20 cellular contexts compared by ENCODE assay signal in genomic region chr20:24737212-24737850, GRCh38.
"Had no signal": no experiment of that assay in that cellular context is flagged by ENCODE, and none has a peak within 500 bp of the region (broad histone marks: within the 10 kb centered on the region; RNA-seq: fewer than 3 reads in every experiment).

No MANE protein-coding gene starts in this region.

- H3K27me3 Mint-ChIP-seq: activated naive CD8-positive, alpha-beta T cell treated with anti-CD3 and anti-CD28 coated beads, Interleukin-2, amount 10 ng/mL, durations not matched to agents 7 days and 5 days had no signal

- H3K27me3 ChIP-seq: brain microvascular endothelial cell, esophagus squamous epithelium, spleen, uterus had no signal

- H3K9me3 ChIP-seq: esophagus squamous epithelium, heart right ventricle, left lung, spleen, thoracic aorta, uterus had no signal

- H3K4me3 Mint-ChIP-seq: activated CD8-positive, alpha-beta T cell treated with anti-CD3 and anti-CD28 coated beads, Interleukin-2, amount 10 ng/mL, durations not matched to agents 7 days and 5 days; activated naive CD4-positive, alpha-beta T cell treated with anti-CD3 and anti-CD28 coated beads, Interleukin-2, amount 10 ng/mL, durations not matched to agents 7 days and 5 days; activated naive CD8-positive, alpha-beta T cell treated with anti-CD3 and anti-CD28 coated beads, Interleukin-2, amount 10 ng/mL, durations not matched to agents 7 days and 5 days; nephron; T-helper 1 cell treated with Interleukin-12 subunit alpha and Interleukin-12 subunit beta and Interleukin-4 antibody, amounts not matched to agents 30 μg/mL and 1 μg/mL, for 36 hours had no signal

- H3K27ac Mint-ChIP-seq: activated CD8-positive, alpha-beta T cell treated with anti-CD3 and anti-CD28 coated beads, Interleukin-2, amount 10 ng/mL, durations not matched to agents 7 days and 5 days; T-helper 1 cell treated with Interleukin-12 subunit alpha and Interleukin-12 subunit beta and Interleukin-4 antibody, amounts not matched to agents 30 μg/mL and 1 μg/mL, for 36 hours had no signal

- H3K27ac ChIP-seq: brain microvascular endothelial cell, esophagus squamous epithelium, heart right ventricle, left lung, spleen, thoracic aorta, uterus had no signal

- H3K36me3 ChIP-seq: brain microvascular endothelial cell, esophagus squamous epithelium, heart right ventricle, left lung, spleen, thoracic aorta, uterus had no signal

- H3K36me3 Mint-ChIP-seq: activated naive CD4-positive, alpha-beta T cell treated with anti-CD3 and anti-CD28 coated beads, Interleukin-2, amount 10 ng/mL, durations not matched to agents 7 days and 5 days; activated naive CD8-positive, alpha-beta T cell treated with anti-CD3 and anti-CD28 coated beads, Interleukin-2, amount 10 ng/mL, durations not matched to agents 7 days and 5 days had no signal

- ATAC-seq: activated CD8-positive, alpha-beta T cell treated with anti-CD3 and anti-CD28 coated beads, Interleukin-2, amount 10 ng/mL, durations not matched to agents 7 days and 5 days; left lung; right cardiac atrium had no signal

- H3K9me3 Mint-ChIP-seq: activated naive CD4-positive, alpha-beta T cell treated with anti-CD3 and anti-CD28 coated beads, Interleukin-2, amount 10 ng/mL, durations not matched to agents 7 days and 5 days; activated naive CD8-positive, alpha-beta T cell treated with anti-CD3 and anti-CD28 coated beads, Interleukin-2, amount 10 ng/mL, durations not matched to agents 7 days and 5 days; nephron; T-helper 1 cell treated with Interleukin-12 subunit alpha and Interleukin-12 subunit beta and Interleukin-4 antibody, amounts not matched to agents 30 μg/mL and 1 μg/mL, for 36 hours had no signal

- H3K4me3 ChIP-seq: esophagus squamous epithelium, heart right ventricle, left lung, spleen, thoracic aorta, uterus had no signal

- DNase-seq: activated CD8-positive, alpha-beta T cell treated with anti-CD3 and anti-CD28 coated beads, Interleukin-2, amount 10 ng/mL, durations not matched to agents 7 days and 5 days; activated gamma-delta T cell; activated naive CD4-positive, alpha-beta T cell treated with anti-CD3 and anti-CD28 coated beads, Interleukin-2, amount 10 ng/mL, durations not matched to agents 7 days and 5 days; activated naive CD8-positive, alpha-beta T cell treated with anti-CD3 and anti-CD28 coated beads, Interleukin-2, amount 10 ng/mL, durations not matched to agents 7 days and 5 days; amniotic stem cell; brain microvascular endothelial cell; esophagus squamous epithelium; foreskin melanocyte; heart right ventricle; left lung; occipital lobe; posterior cingulate gyrus; right cardiac atrium; spleen; stimulated activated naive CD4-positive, alpha-beta T cell treated with Interleukin-2 at 50 U/mL for 16 hours; trophoblast cell; uterus had no signal

- H3K4me1 ChIP-seq: heart right ventricle, left lung, uterus had no signal
